In the genomic region with DNA sequence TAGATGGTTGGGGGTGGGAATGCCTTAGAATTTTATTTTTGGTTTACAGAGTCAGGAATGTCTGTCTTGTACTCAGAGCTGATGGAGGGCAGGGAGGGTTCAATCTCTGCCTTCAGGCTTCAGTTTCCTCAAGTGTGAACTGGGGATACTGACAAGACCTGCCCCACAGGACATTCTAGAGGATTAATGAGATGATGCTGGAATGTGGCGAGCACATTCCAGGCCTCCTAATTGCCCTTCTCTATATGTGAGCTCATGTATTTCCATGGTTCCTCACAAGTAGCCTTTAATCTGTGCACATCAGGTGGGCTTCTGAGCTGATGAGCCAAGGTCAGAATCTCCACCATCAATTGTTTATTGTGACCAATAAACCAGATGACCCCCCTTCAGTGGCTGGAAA, we compare ENCODE assay signal across 25 cellular contexts.
"Had no signal": no experiment of that assay in that cellular context is flagged by ENCODE, and none has a peak within 500 bp of the region (broad histone marks: within the 10 kb centered on the region; RNA-seq: fewer than 3 reads in every experiment).

No MANE protein-coding gene starts in this region.

- H3K27me3 Mint-ChIP-seq: naive thymus-derived CD4-positive, alpha-beta T cell; stimulated activated memory B cell treated with anti-CD40 and anti-IgM and Interleukin-4, amounts not matched to agents 10 μg/mL and 1 μg/mL and 100 μg/mL, for 72 hours; stimulated activated naive CD8-positive, alpha-beta T cell treated with anti-CD3 and anti-CD28 coated beads, Interleukin-15, amount 100 ng/mL, for 72 hours; type B pancreatic cell had no signal

- H3K9me3 Mint-ChIP-seq: natural killer cell treated with Interleukin-12 subunit alpha and Interleukin-12 subunit beta and Interleukin-15 and Interleukin-18, amount 100 ng/mL, for 72 hours had no signal

- H3K4me1 ChIP-seq: prostate gland, right lobe of liver, tibial nerve, uterus had no signal

- DNase-seq: heart right ventricle; kidney glomerular epithelial cell; left ventricle myocardium inferior; midbrain; mucosa of descending colon; naive thymus-derived CD4-positive, alpha-beta T cell; ovary; posterior cingulate gyrus; right lobe of liver; stimulated activated CD4-positive, alpha-beta T cell treated with anti-CD3 and anti-CD28 coated beads, Interleukin-1b, Interleukin-23, amount 100 ng/mL, for 48 hours; stimulated activated CD4-positive, alpha-beta T cell treated with anti-CD3 and anti-CD28 coated beads, Interleukin-2, amount 100 ng/mL, for 48 hours; stimulated activated CD4-positive, alpha-beta T cell treated with anti-CD3 and anti-CD28 coated beads, Interleukin-4, amount 100 ng/mL, for 4 hours; stimulated activated CD8-positive, alpha-beta memory T cell treated with anti-CD3 and anti-CD28 coated beads, Interleukin-4, amount 100 ng/mL, for 48 hours; stimulated activated naive CD4-positive, alpha-beta T cell treated with Interleukin-2 at 50 U/mL for 16 hours; stimulated activated naive CD8-positive, alpha-beta T cell treated with anti-CD3 and anti-CD28 coated beads, Interleukin-15, amount 100 ng/mL, for 72 hours; substantia nigra; uterus had no signal

- H3K36me3 ChIP-seq: heart right ventricle, left ventricle myocardium inferior, ovary, prostate gland, right lobe of liver, tibial nerve, uterus had no signal

- ATAC-seq: heart right ventricle; mucosa of descending colon; naive thymus-derived CD4-positive, alpha-beta T cell; natural killer cell treated with Interleukin-12 subunit alpha and Interleukin-12 subunit beta and Interleukin-15 and Interleukin-18, amount 100 ng/mL, for 72 hours; right lobe of liver; stimulated activated memory B cell treated with anti-CD40 and anti-IgM and Interleukin-4, amounts not matched to agents 10 μg/mL and 1 μg/mL and 100 μg/mL, for 72 hours; stimulated activated naive CD8-positive, alpha-beta T cell treated with anti-CD3 and anti-CD28 coated beads, Interleukin-15, amount 100 ng/mL, for 72 hours had no signal

- H3K27me3 ChIP-seq: heart right ventricle, hepatocyte, ovary, right lobe of liver, tibial nerve, uterus had no signal

- H3K36me3 Mint-ChIP-seq: natural killer cell treated with Interleukin-12 subunit alpha and Interleukin-12 subunit beta and Interleukin-15 and Interleukin-18, amount 100 ng/mL, for 72 hours; stimulated activated memory B cell treated with anti-CD40 and anti-IgM and Interleukin-4, amounts not matched to agents 10 μg/mL and 1 μg/mL and 100 μg/mL, for 72 hours; type B pancreatic cell had no signal

- H3K27ac ChIP-seq: heart right ventricle, hepatocyte, left ventricle myocardium inferior, ovary, prostate gland, right lobe of liver, tibial nerve, uterus had no signal

- H3K4me3 Mint-ChIP-seq: naive thymus-derived CD4-positive, alpha-beta T cell; natural killer cell treated with Interleukin-12 subunit alpha and Interleukin-12 subunit beta and Interleukin-15 and Interleukin-18, amount 100 ng/mL, for 72 hours; stimulated activated memory B cell treated with anti-CD40 and anti-IgM and Interleukin-4, amounts not matched to agents 10 μg/mL and 1 μg/mL and 100 μg/mL, for 72 hours; stimulated activated naive CD8-positive, alpha-beta T cell treated with anti-CD3 and anti-CD28 coated beads, Interleukin-15, amount 100 ng/mL, for 72 hours; type B pancreatic cell had no signal

- H3K4me3 ChIP-seq: heart right ventricle, hepatocyte, left ventricle myocardium inferior, lung, mucosa of descending colon, ovary, prostate gland, right lobe of liver, smooth muscle cell, tibial nerve, uterus had no signal

- H3K9me3 ChIP-seq: left ventricle myocardium inferior, mucosa of descending colon, ovary, prostate gland, right lobe of liver, uterus had no signal

- H3K27ac Mint-ChIP-seq: naive thymus-derived CD4-positive, alpha-beta T cell; natural killer cell treated with Interleukin-12 subunit alpha and Interleukin-12 subunit beta and Interleukin-15 and Interleukin-18, amount 100 ng/mL, for 72 hours; stimulated activated memory B cell treated with anti-CD40 and anti-IgM and Interleukin-4, amounts not matched to agents 10 μg/mL and 1 μg/mL and 100 μg/mL, for 72 hours; stimulated activated naive CD8-positive, alpha-beta T cell treated with anti-CD3 and anti-CD28 coated beads, Interleukin-15, amount 100 ng/mL, for 72 hours; type B pancreatic cell had no signal

- H3K4me1 Mint-ChIP-seq: naive thymus-derived CD4-positive, alpha-beta T cell; stimulated activated memory B cell treated with anti-CD40 and anti-IgM and Interleukin-4, amounts not matched to agents 10 μg/mL and 1 μg/mL and 100 μg/mL, for 72 hours; stimulated activated naive CD8-positive, alpha-beta T cell treated with anti-CD3 and anti-CD28 coated beads, Interleukin-15, amount 100 ng/mL, for 72 hours had no signal
